8 cellular contexts compared by ENCODE assay signal in the genomic region with DNA sequence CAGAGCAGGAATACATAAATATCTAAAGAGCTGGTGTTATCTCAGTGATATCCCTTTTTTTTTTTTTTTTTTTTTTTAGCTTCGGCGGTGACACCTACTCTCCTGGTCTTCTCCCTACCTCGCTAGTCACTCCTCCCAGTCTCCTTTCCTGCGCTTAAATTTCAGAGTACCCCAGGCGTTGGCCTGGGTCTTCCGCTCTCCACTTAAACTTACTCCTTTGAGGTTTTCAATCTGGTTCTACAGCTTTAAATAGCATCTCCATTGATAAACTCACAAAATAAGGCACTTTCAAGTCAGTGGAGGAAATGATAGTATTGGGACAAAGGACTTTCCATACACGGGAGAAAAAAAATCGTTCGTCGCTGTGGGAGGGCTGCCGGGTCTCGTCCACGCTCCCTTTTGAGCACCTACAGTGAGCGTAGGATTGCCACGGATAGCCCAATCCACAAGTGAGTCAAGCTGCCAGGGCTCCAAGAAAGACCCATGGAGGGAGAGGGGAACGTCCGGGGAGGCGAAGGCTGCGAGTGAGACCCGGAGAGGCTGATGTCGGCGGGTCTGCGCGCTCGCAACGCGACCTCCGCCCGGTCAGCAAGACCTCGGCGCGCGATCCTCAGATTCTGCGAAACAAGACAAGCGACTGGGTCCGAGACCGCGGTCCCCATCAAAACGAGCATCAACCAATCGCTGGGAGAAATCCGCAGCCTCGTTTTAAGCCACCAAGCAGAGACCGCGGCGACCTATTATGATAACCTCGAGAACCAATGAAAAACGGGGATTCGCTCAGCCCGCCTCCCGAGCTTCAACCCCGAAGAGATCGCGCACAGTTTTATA. TPM values are rescaled to one million over a fixed set of nuclear protein-coding genes. Genes with fewer than 3 reads are reported as not detected.
A peak's percentile ranks its signal among the peaks of the same experiment; 100 is the strongest.
DNase-seq lines count a peak whose midpoint lies in the region; ATAC-seq, FAIRE-seq and TF ChIP-seq lines count a peak whose summit lies in the region.

No MANE protein-coding gene starts in this region.

- TSS peak; percentile 88 for BruUV-seq in A673 (replicated peaks; lab: Mats Ljungman, UMichigan)

- H3K4me3 ChIP-seq in A673 (ENCODE audit: low read depth, low read length, poor library complexity, severe bottlenecking) (peak overlapping the region; percentile 89), WI38 (ENCODE audit: low read depth, low read length) (peak overlapping the region; percentile 92), small intestine (ENCODE audit: low read depth in 1 of 2, low read length in 2 of 2) (peak overlapping the region; percentile 84 to 89)

- peaks cover 34 to 50% of the 10 kb centered on the region in 2 donors for H3K4me1 Mint-ChIP-seq in immature natural killer cell

- peak; percentile 82 for ATAC-seq in GM18868 (IDR thresholded peaks at IDR 0.05; ENCODE audit: unreplicated experiment)
- peak; percentile 86 for ATAC-seq in HG03135 (IDR thresholded peaks at IDR 0.05; ENCODE audit: unreplicated experiment)

- CTCF ChIA-PET in A673 (lab: Charles Lee), result interaction anchor here (0.6 to 1.5 kb wide), 2 partner anchors 8 to 11 kb away, joined by 4 to 7 read pairs; no protein-coding TSS in a partner anchor

- TF ChIP-seq CTCF in A673 (conservative IDR thresholded peaks at IDR 0.05; ENCODE audit: low read depth, low read length) (no peak), WI38 (IDR thresholded peaks at IDR 0.05; ENCODE audit: low read depth, low read length) (no peak)

- peaks cover 0 to 2% (median 0%) of the 10 kb centered on the region in 6 donors for H3K9me3 Mint-ChIP-seq in immature natural killer cell

- H3K36me3 ChIP-seq in A673 (ENCODE audit: insufficient read depth, low read length, poor library complexity, severe bottlenecking) (peaks cover 34% of the 10 kb centered on the region), small intestine (ENCODE audit: control insufficient read depth in 2 of 2, insufficient read depth in 2 of 2, low read length in 2 of 2) (peaks cover 12 to 13% of the 10 kb centered on the region in 2 donors)

- H3K27me3 Mint-ChIP-seq in immature natural killer cell (ENCODE audit: low read depth in 3 of 3), result peaks cover 8 to 29% (median 27%) of the 10 kb centered on the region in 3 donors

- peak overlapping the region; percentile 92 to 100 (median 97) for H3K4me3 Mint-ChIP-seq in immature natural killer cell

- H3K27ac ChIP-seq in A673 (ENCODE audit: low read depth, low read length, poor library complexity, severe bottlenecking), result peak overlapping the region; percentile 100
- peak overlapping the region; percentile 99 for H3K27ac ChIP-seq in caudate nucleus (ENCODE audit: low read depth, low read length)
- H3K27ac ChIP-seq in small intestine (ENCODE audit: low read depth in 1 of 2, low read length in 1 of 2), result peak overlapping the region; percentile 98 to 99

- peak overlapping the region; percentile 95 to 100 (median 98) for H3K27ac Mint-ChIP-seq in immature natural killer cell

- POLR2A ChIA-PET in A673 (lab: Charles Lee; ENCODE audit: low non-redundant PET), result interaction anchor here (0.6 to 0.7 kb wide), 7 partner anchors 8 to 681 kb away, joined by 3 to 16 read pairs (median 3); no protein-coding TSS in a partner anchor

- no peaks in the 10 kb centered on the region for H3K9me3 ChIP-seq in A673 (ENCODE audit: low read depth, low read length, poor library complexity, severe bottlenecking)
- no peaks in the 10 kb centered on the region for H3K9me3 ChIP-seq in small intestine (ENCODE audit: control insufficient read depth, low read depth)

- WGBS in small intestine, 3 donors, result 0 to 1% (median 1%) methylated on average over 53 of the region's 53 CpGs

- FAIRE-seq in small intestine (lab: Jason Lieb, UNC), result no peak

- peaks cover 0 to 23% (median 21%) of the 10 kb centered on the region in 3 donors for H3K36me3 Mint-ChIP-seq in immature natural killer cell

- intact Hi-C loops in A673 (cut with micrococcal nuclease; ENCODE audit: unreplicated experiment), result loop anchor here (2.0 kb wide), 1 partner anchor 210 kb away; a partner anchor contains a TSS

- H3K4me1 ChIP-seq in A673 (ENCODE audit: insufficient read depth, low read length, poor library complexity, severe bottlenecking) (peaks cover 8% of the 10 kb centered on the region), small intestine (ENCODE audit: control insufficient read depth in 2 of 2, insufficient read depth in 1 of 2, low read depth in 1 of 2, low read length in 1 of 2) (peaks cover 3 to 6% of the 10 kb centered on the region in 2 donors)

- H3K27me3 ChIP-seq in A673 (replicated peaks; ENCODE audit: insufficient read depth, low read depth, low read length, poor library complexity), result no peaks in the 10 kb centered on the region
- no peaks in the 10 kb centered on the region for H3K27me3 ChIP-seq in small intestine (ENCODE audit: control insufficient read depth in 2 of 2, insufficient read depth in 2 of 2, low read length in 2 of 2)

- DNase-seq in A673 (ENCODE audit: low spot score) (peak; percentile 94), NCI-H2196 treated with DMSO at 0.1 percent for 48 hours (lab: John Stamatoyannopoulos, UW; ENCODE audit: unreplicated experiment) (peak; percentile 86), caudate nucleus (lab: John Stamatoyannopoulos, UW) (peak; percentile 61 to 98 (median 92)), immature natural killer cell (peak; percentile 86 to 88 (median 87)), small intestine (peak; percentile 95)

RNA-seq across cellular contexts. Expression of a gene that starts 0.7 kb away (rescaled TPM):
- total RNA-seq in A673 (2021), result 189 and 212 TPM in 2 replicates
- polyA plus RNA-seq in immature natural killer cell (10 to 100 TPM; 18.7 to 43.7 (median 25.4) TPM), small intestine (10 to 100 TPM; 42.4 to 83.8 (median 63.7) TPM)

RNA-seq across cellular contexts. Expression of a gene that starts 50.5 kb away (rescaled TPM):
- 8.1 and 9.6 TPM in 2 replicates for total RNA-seq in A673 (2021)
- polyA plus RNA-seq in immature natural killer cell (1 to 10 TPM in 1 of 3 donors, under 1 TPM in 1, not detected in 1; 0.91 to 1.8 TPM), small intestine (1 to 10 TPM; 1.6 to 2.7 (median 2.5) TPM)

Comparison
In these comparisons a context has a peak if more than half of its experiments do, and no peak if none do; other contexts are left out.
1. Peak in every context shown above with its lines: DNase-seq, ATAC-seq, H3K4me3 ChIP-seq and H3K27ac ChIP-seq.